In the genomic region with DNA sequence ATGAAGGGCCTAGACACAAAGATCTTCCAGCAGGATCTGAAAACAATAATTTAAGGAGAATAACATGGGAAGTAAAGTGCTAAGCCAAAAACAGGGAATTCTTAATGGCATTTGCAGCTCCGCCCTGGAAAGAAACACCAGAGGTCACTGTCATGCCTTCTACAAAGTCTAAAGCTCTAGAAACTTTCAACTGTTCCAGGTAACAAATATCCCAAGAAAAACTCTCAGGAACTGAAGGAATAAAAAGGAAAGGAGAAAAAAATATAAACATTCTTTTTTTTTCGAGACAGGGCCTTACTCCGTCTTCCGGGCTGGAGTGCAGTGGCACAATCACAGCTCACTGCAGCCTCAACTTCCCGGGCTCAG, we compare ENCODE assay signal across 11 cellular contexts. TPM values are rescaled to one million over a fixed set of nuclear protein-coding genes. Genes with fewer than 3 reads are reported as not detected.
DNase-seq lines count a peak whose midpoint lies in the region; ATAC-seq and TF ChIP-seq lines count a peak whose summit lies in the region.
"Had no signal": no experiment of that assay in that cellular context is flagged by ENCODE, and none has a peak within 500 bp of the region (broad histone marks: within the 10 kb centered on the region; RNA-seq: fewer than 3 reads in every experiment).

No MANE protein-coding gene starts in this region.

- no peaks in the 10 kb centered on the region for H3K27me3 Mint-ChIP-seq in central memory CD8-positive, alpha-beta T cell
- no peaks in the 10 kb centered on the region for H3K27me3 Mint-ChIP-seq in natural killer cell treated with Interleukin-12 subunit alpha and Interleukin-12 subunit beta and Interleukin-15 and Interleukin-18, amount 100 ng/mL, for 72 hours

- H3K4me3 ChIP-seq in right atrium auricular region = no peak overlapping the region
- no peak overlapping the region for H3K4me3 ChIP-seq in vagina
- no peak overlapping the region for H3K4me3 ChIP-seq in ovary

- ATAC-seq in Right ventricle myocardium inferior (no peak), GM19467 (IDR thresholded peaks at IDR 0.05; ENCODE audit: unreplicated experiment) (no peak)
- ATAC-seq in central memory CD8-positive, alpha-beta T cell (replicated peaks; ENCODE audit: extremely low read depth, poor library complexity, severe bottlenecking) = no peak
- no peak for ATAC-seq in natural killer cell treated with Interleukin-12 subunit alpha and Interleukin-12 subunit beta and Interleukin-15 and Interleukin-18, amount 100 ng/mL, for 72 hours

- peaks cover 42% of the 10 kb centered on the region for H3K36me3 Mint-ChIP-seq in central memory CD8-positive, alpha-beta T cell (ENCODE audit: insufficient read depth)
- H3K36me3 Mint-ChIP-seq in natural killer cell treated with Interleukin-12 subunit alpha and Interleukin-12 subunit beta and Interleukin-15 and Interleukin-18, amount 100 ng/mL, for 72 hours = peaks cover 6% of the 10 kb centered on the region

- TF ChIP-seq POLR2A in vagina (IDR thresholded peaks at IDR 0.05) = no peak
- no peak for TF ChIP-seq POLR2A in ovary (IDR thresholded peaks at IDR 0.05)

- no peak for DNase-seq in right atrium auricular region (ENCODE audit: low spot score)
- DNase-seq in Right ventricle myocardium inferior (ENCODE audit: missing footprints) = no peak
- no peak for DNase-seq in central memory CD8-positive, alpha-beta T cell (ENCODE audit: low spot score in 2 of 2)
- no peak for DNase-seq in natural killer cell treated with Interleukin-12 subunit alpha and Interleukin-12 subunit beta and Interleukin-15 and Interleukin-18, amount 100 ng/mL, for 72 hours (ENCODE audit: low spot score)
- DNase-seq in vagina (ENCODE audit: extremely low spot score in 2 of 2) = no peak
- DNase-seq in ovary = no peak
- no peak for DNase-seq in NCI-H1092 (lab: John Stamatoyannopoulos, UW)
- DNase-seq: amniotic stem cell, SHP77 treated with DMSO at 0.1 percent for 48 hours had no signal

- H3K36me3 ChIP-seq in right atrium auricular region = peaks cover 29% of the 10 kb centered on the region
- peaks cover 0 to 48% of the 10 kb centered on the region in 2 donors for H3K36me3 ChIP-seq in vagina
- no peaks in the 10 kb centered on the region for H3K36me3 ChIP-seq in ovary

- H3K4me1 Mint-ChIP-seq in central memory CD8-positive, alpha-beta T cell = peaks cover 21% of the 10 kb centered on the region
- peaks cover 19 to 21% of the 10 kb centered on the region in 2 donors for H3K4me1 Mint-ChIP-seq in natural killer cell treated with Interleukin-12 subunit alpha and Interleukin-12 subunit beta and Interleukin-15 and Interleukin-18, amount 100 ng/mL, for 72 hours (ENCODE audit: low read depth in 2 of 2)

- H3K9me3 ChIP-seq in right atrium auricular region = no peaks in the 10 kb centered on the region
- H3K9me3 ChIP-seq in vagina = no peaks in the 10 kb centered on the region
- no peaks in the 10 kb centered on the region for H3K9me3 ChIP-seq in ovary

- H3K4me3 Mint-ChIP-seq in central memory CD8-positive, alpha-beta T cell = no peak overlapping the region
- no peak overlapping the region for H3K4me3 Mint-ChIP-seq in natural killer cell treated with Interleukin-12 subunit alpha and Interleukin-12 subunit beta and Interleukin-15 and Interleukin-18, amount 100 ng/mL, for 72 hours

- H3K27ac ChIP-seq in right atrium auricular region (peak overlapping the region; percentile 73 to 83), vagina (peak overlapping the region; percentile 71), ovary (no peak overlapping the region)
- H3K27ac ChIP-seq: KMS-11 had no signal

- TF ChIP-seq EP300 in ovary (IDR thresholded peaks at IDR 0.05) = no peak

- WGBS in ovary, 3 donors = 80 to 91% (median 86%) methylated on average over 5 of the region's 5 CpGs

- H3K27me3 ChIP-seq in right atrium auricular region = no peaks in the 10 kb centered on the region
- no peaks in the 10 kb centered on the region for H3K27me3 ChIP-seq in vagina
- no peaks in the 10 kb centered on the region for H3K27me3 ChIP-seq in ovary

- intact Hi-C loops in Right ventricle myocardium inferior (cut with DNase I) (loop anchor here (1.0 kb wide), 1 partner anchor 32 kb away; no protein-coding TSS in a partner anchor), vagina (cut with DNase I) (loop anchor here (5.0 to 10.0 kb wide), 2 partner anchors 35 to 197 kb away; no protein-coding TSS in a partner anchor), ovary (cut with DNase I) (loop anchor here in 3 of 4 donors (2.0 kb wide), 1 partner anchor 33 kb away; no protein-coding TSS in a partner anchor)

- TF ChIP-seq CTCF in right atrium auricular region (IDR thresholded peaks at IDR 0.05) (peak in 1 of 2 donors; percentile 18), vagina (IDR thresholded peaks at IDR 0.05) (no peak), ovary (IDR thresholded peaks at IDR 0.05) (no peak)

- H3K9me3 Mint-ChIP-seq in central memory CD8-positive, alpha-beta T cell = no peaks in the 10 kb centered on the region
- no peaks in the 10 kb centered on the region for H3K9me3 Mint-ChIP-seq in natural killer cell treated with Interleukin-12 subunit alpha and Interleukin-12 subunit beta and Interleukin-15 and Interleukin-18, amount 100 ng/mL, for 72 hours

- H3K27ac Mint-ChIP-seq in central memory CD8-positive, alpha-beta T cell (ENCODE audit: low read depth) = peak overlapping the region; percentile 51
- H3K27ac Mint-ChIP-seq in natural killer cell treated with Interleukin-12 subunit alpha and Interleukin-12 subunit beta and Interleukin-15 and Interleukin-18, amount 100 ng/mL, for 72 hours = peak overlapping the region; percentile 66 to 85

- H3K4me1 ChIP-seq in right atrium auricular region (peaks cover 0 to 37% of the 10 kb centered on the region in 2 donors), vagina (peaks cover 39% of the 10 kb centered on the region), ovary (ENCODE audit: insufficient read depth) (no peaks in the 10 kb centered on the region)

RNA-seq across cellular contexts. Expression of gene ZC3H12A, which starts 13.2 kb away (rescaled TPM):
- 10 to 100 TPM in 1 of 2 donors, 1 to 10 TPM in 1; 9.4 to 13.5 TPM for total RNA-seq in right atrium auricular region
- total RNA-seq in Right ventricle myocardium inferior = 4.3 TPM
- 100 to 1,000 TPM; 109 to 198 TPM for total RNA-seq in natural killer cell treated with Interleukin-12 subunit alpha and Interleukin-12 subunit beta and Interleukin-15 and Interleukin-18, amount 100 ng/mL, for 72 hours
- 51.6 TPM for total RNA-seq in vagina
- 10 to 100 TPM in 3 of 7 donors, 1 to 10 TPM in 4; 5.4 to 86.6 (median 7.2) TPM for total RNA-seq in ovary
- 1 to 10 TPM; 1.4 to 3.6 TPM for polyA plus RNA-seq in ovary

RNA-seq across cellular contexts. Expression of gene MEAF6, which starts 27.0 kb away (rescaled TPM):
- total RNA-seq in right atrium auricular region = 10 to 100 TPM; 50.4 to 61.0 TPM
- 35.9 TPM for total RNA-seq in Right ventricle myocardium inferior
- total RNA-seq in natural killer cell treated with Interleukin-12 subunit alpha and Interleukin-12 subunit beta and Interleukin-15 and Interleukin-18, amount 100 ng/mL, for 72 hours = 10 to 100 TPM; 49.2 to 53.2 TPM
- total RNA-seq in vagina = 54.5 TPM
- 10 to 100 TPM; 38.7 to 71.3 (median 64.1) TPM for total RNA-seq in ovary
- polyA plus RNA-seq in ovary = 100 to 1,000 TPM in 1 of 2 donors, 10 to 100 TPM in 1; 62.1 to 108 TPM

Comparison
In these comparisons a context has a peak if more than half of its experiments do, and no peak if none do; other contexts are left out.
1. H3K27ac ChIP-seq: peak in right atrium auricular region (2 of 2) and vagina (single experiment); none in ovary (0 of 2).